ENCODE assay signal across 12 cellular contexts in the genomic region with DNA sequence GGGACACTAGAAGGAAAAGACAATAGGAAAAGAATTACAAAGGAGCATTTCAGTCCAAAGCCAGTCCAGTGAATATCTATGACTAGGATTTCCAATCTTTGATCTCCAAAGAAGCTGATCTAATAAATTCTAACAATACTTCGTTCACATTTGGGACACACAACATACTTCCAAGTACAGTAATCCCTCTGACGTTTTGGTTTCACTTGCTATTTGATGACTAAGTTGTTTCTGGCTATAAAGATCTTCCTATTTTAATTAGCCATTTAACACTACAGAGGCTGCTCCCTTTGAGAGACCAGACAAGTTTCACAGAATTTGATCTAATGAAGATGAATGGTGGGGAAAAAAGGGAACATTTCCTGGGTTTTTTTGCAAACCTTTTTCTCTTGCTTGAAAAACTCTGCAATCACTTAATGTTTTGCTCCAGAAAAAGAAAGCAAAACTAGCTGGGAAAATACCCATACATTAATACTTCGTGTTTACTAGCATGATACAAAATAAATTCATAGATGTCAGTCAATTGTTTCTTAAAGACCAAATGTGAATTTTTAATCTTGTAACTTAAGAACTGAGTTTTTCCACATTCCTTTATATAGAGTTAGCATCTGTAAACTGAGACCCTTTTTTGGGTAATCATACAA.
DNase-seq lines count a peak whose midpoint lies in the region; ATAC-seq, FAIRE-seq and TF ChIP-seq lines count a peak whose summit lies in the region.
"Had no signal": no experiment of that assay in that cellular context is flagged by ENCODE, and none has a peak within 500 bp of the region (broad histone marks: within the 10 kb centered on the region; RNA-seq: fewer than 3 reads in every experiment).

No MANE protein-coding gene starts in this region.

- ATAC-seq in HG02623 (IDR thresholded peaks at IDR 0.05; ENCODE audit: unreplicated experiment) (no peak), GM18519 (IDR thresholded peaks at IDR 0.05; ENCODE audit: low FRiP score, unreplicated experiment) (no peak)

- intact Hi-C loops in posterior cingulate gyrus (cut with DNase I): no loop called here

- FAIRE-seq in GM19239 (lab: Jason Lieb, UNC): peak; percentile 65

- peak overlapping the region; percentile 31 for H3K4me3 ChIP-seq in AG04449 (ENCODE audit: low read depth, low read length)
- H3K4me3 ChIP-seq: SK-N-MC, upper lobe of left lung had no signal

- no peak for TF ChIP-seq CTCF in AG04449 (IDR thresholded peaks at IDR 0.05; ENCODE audit: insufficient read depth, low read length, missing control alignments)

- DNase-seq in AG04449 (ENCODE audit: low read depth, low spot score): peak; percentile 26
- no peak for DNase-seq in GM19239 (ENCODE audit: insufficient read length, low spot score)
- DNase-seq in amniotic stem cell (lab: John Stamatoyannopoulos, UW): peak; percentile 41
- DNase-seq in iris pigment epithelial cell (ENCODE audit: low read depth): peak; percentile 84
- no peak for DNase-seq in GOT3 (lab: John Stamatoyannopoulos, UW)
- no peak for DNase-seq in posterior cingulate gyrus
- DNase-seq: NCI-H2227 treated with DMSO at 0.1 percent for 48 hours; stimulated activated CD4-positive, alpha-beta T cell treated with anti-CD3 and anti-CD28 coated beads, Interleukin-1b, Interleukin-23, amount 100 ng/mL, for 48 hours; upper lobe of left lung had no signal

- POLR2A ChIA-PET in AG04449 (lab: Yijun Ruan, JAX): interaction anchor here (0.7 kb wide), 1 partner anchor 86 kb away, joined by 3 read pairs; no protein-coding TSS in a partner anchor

- CTCF ChIA-PET in AG04449 (lab: Yijun Ruan, JAX): interaction anchor here (1.0 to 7.7 kb wide), 6 partner anchors 12 to 488 kb away, joined by 3 to 58 read pairs (median 8); no protein-coding TSS in a partner anchor

Comparison
In these comparisons a context has a peak if more than half of its experiments do, and no peak if none do; other contexts are left out.
1. DNase-seq: peak in AG04449 (single experiment), amniotic stem cell (single experiment) and iris pigment epithelial cell (single experiment); none in GM19239 (single experiment), GOT3 (single experiment) and posterior cingulate gyrus (0 of 10).